16 cellular contexts compared by ENCODE assay signal in the genomic region with DNA sequence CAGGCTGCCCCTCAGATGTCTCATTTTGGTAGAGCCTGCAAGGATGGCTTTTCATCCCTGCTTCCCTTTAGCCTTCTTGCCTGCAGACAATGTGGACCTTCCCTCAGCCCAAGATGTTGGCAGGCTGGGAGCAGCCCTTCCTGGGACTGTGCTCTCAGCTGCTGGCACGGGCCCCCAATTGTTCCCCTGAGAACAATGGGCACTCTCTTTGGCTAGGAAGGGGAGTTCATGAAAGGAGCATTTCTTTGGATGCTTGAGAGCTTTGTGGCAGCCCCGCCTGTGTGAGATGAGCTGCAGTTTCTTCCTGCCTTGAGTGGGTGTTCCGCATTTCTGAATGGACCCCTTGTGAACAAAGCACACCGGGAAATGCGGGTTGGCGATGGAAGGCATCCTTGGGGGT. TPM values are rescaled to one million over a fixed set of nuclear protein-coding genes. Genes with fewer than 3 reads are reported as not detected.
DNase-seq lines count a peak whose midpoint lies in the region; ATAC-seq, FAIRE-seq and TF ChIP-seq lines count a peak whose summit lies in the region.
"Had no signal": no experiment of that assay in that cellular context is flagged by ENCODE, and none has a peak within 500 bp of the region (broad histone marks: within the 10 kb centered on the region; RNA-seq: fewer than 3 reads in every experiment).

No MANE protein-coding gene starts in this region.

- peaks cover 9 to 23% (median 16%) of the 10 kb centered on the region in 4 donors for H3K4me1 Mint-ChIP-seq in CD4-positive, CD25-positive, alpha-beta regulatory T cell
- peaks cover 16% of the 10 kb centered on the region for H3K4me1 Mint-ChIP-seq in T-helper 17 cell
- H3K4me1 Mint-ChIP-seq in osteocyte (ENCODE audit: unreplicated experiment): peaks cover 9% of the 10 kb centered on the region
- peaks cover 23 to 39% of the 10 kb centered on the region in 2 donors for H3K4me1 Mint-ChIP-seq in stimulated activated naive B cell treated with anti-CD40 and anti-IgM and Interleukin-4, amounts not matched to agents 10 μg/mL and 1 μg/mL and 100 μg/mL, for 72 hours

- no peak for ATAC-seq in CD4-positive, CD25-positive, alpha-beta regulatory T cell (ENCODE audit: low read depth in 2 of 2)
- ATAC-seq in T-helper 17 cell: no peak
- no peak for ATAC-seq in GM18873 (IDR thresholded peaks at IDR 0.05; ENCODE audit: low FRiP score, unreplicated experiment)
- ATAC-seq in stimulated activated naive B cell treated with anti-CD40 and anti-IgM and Interleukin-4, amounts not matched to agents 10 μg/mL and 1 μg/mL and 100 μg/mL, for 72 hours (replicated peaks): no peak
- ATAC-seq: foreskin keratinocyte had no signal

- no peak overlapping the region for H3K27ac ChIP-seq in CD4-positive, CD25-positive, alpha-beta regulatory T cell (ENCODE audit: insufficient read depth, low read length, poor library complexity, severe bottlenecking)
- H3K27ac ChIP-seq: ascending aorta, foreskin keratinocyte had no signal

- no peak for TF ChIP-seq POLR2A in GM12892 (IDR thresholded peaks at IDR 0.05; ENCODE audit: low read depth, low read length)

- H3K4me3 Mint-ChIP-seq in CD4-positive, CD25-positive, alpha-beta regulatory T cell: no peak overlapping the region
- no peak overlapping the region for H3K4me3 Mint-ChIP-seq in T-helper 17 cell
- H3K4me3 Mint-ChIP-seq in osteocyte (ENCODE audit: unreplicated experiment): no peak overlapping the region
- H3K4me3 Mint-ChIP-seq in stimulated activated naive B cell treated with anti-CD40 and anti-IgM and Interleukin-4, amounts not matched to agents 10 μg/mL and 1 μg/mL and 100 μg/mL, for 72 hours: no peak overlapping the region
- H3K4me3 Mint-ChIP-seq: T-helper 2 cell treated with Interferon-gamma antibody and Interleukin-4, amounts not matched to agents 5 μg/mL and 100 μg/mL, for 36 hours had no signal

- no peak overlapping the region for H3K4me3 ChIP-seq in CD4-positive, CD25-positive, alpha-beta regulatory T cell (ENCODE audit: low read depth, low read length)
- H3K4me3 ChIP-seq: ascending aorta had no signal

- H3K27me3 Mint-ChIP-seq in CD4-positive, CD25-positive, alpha-beta regulatory T cell: no peaks in the 10 kb centered on the region
- H3K27me3 Mint-ChIP-seq in T-helper 17 cell (no peaks in the 10 kb centered on the region), osteocyte (ENCODE audit: unreplicated experiment) (no peaks in the 10 kb centered on the region)
- no peaks in the 10 kb centered on the region for H3K27me3 Mint-ChIP-seq in stimulated activated naive B cell treated with anti-CD40 and anti-IgM and Interleukin-4, amounts not matched to agents 10 μg/mL and 1 μg/mL and 100 μg/mL, for 72 hours

- no peak for DNase-seq in CD4-positive, CD25-positive, alpha-beta regulatory T cell
- DNase-seq in T-helper 17 cell (no peak), hippocampal formation (lab: John Stamatoyannopoulos, UW) (peak; percentile 76 to 78), osteocyte (ENCODE audit: extremely low spot score, unreplicated experiment) (no peak), GM12892 (ENCODE audit: insufficient read length) (no peak), COLO668 (lab: John Stamatoyannopoulos, UW; ENCODE audit: unreplicated experiment) (no peak)
- no peak for DNase-seq in stimulated activated naive B cell treated with anti-CD40 and anti-IgM and Interleukin-4, amounts not matched to agents 10 μg/mL and 1 μg/mL and 100 μg/mL, for 72 hours
- DNase-seq: activated CD4-positive, alpha-beta T cell treated with anti-CD3 and anti-CD28 coated beads for 48 hours; foreskin keratinocyte; KBM-7; NCI-H1694 treated with DMSO at 0.1 percent for 48 hours; small intestine had no signal

- H3K36me3 ChIP-seq in CD4-positive, CD25-positive, alpha-beta regulatory T cell (ENCODE audit: control insufficient read depth, insufficient read depth, low read length): peaks cover 29% of the 10 kb centered on the region

- H3K9me3 ChIP-seq in CD4-positive, CD25-positive, alpha-beta regulatory T cell (ENCODE audit: control insufficient read depth in 2 of 2, low read length in 2 of 2): no peaks in the 10 kb centered on the region
- no peaks in the 10 kb centered on the region for H3K9me3 ChIP-seq in T-helper 17 cell (ENCODE audit: control insufficient read depth, low read length, poor library complexity, severe bottlenecking)
- H3K9me3 ChIP-seq: ascending aorta had no signal

- no peak for FAIRE-seq in GM12892 (lab: Jason Lieb, UNC)
- FAIRE-seq: small intestine had no signal

- peak overlapping the region in 2 of 3 donors; percentile 33 to 51 for H3K27ac Mint-ChIP-seq in CD4-positive, CD25-positive, alpha-beta regulatory T cell
- H3K27ac Mint-ChIP-seq in T-helper 17 cell (peak overlapping the region; percentile 74), osteocyte (ENCODE audit: unreplicated experiment) (peak overlapping the region; percentile 9)
- H3K27ac Mint-ChIP-seq in stimulated activated naive B cell treated with anti-CD40 and anti-IgM and Interleukin-4, amounts not matched to agents 10 μg/mL and 1 μg/mL and 100 μg/mL, for 72 hours: no peak overlapping the region
- H3K27ac Mint-ChIP-seq: activated T-helper 2 cell treated with anti-CD3 and anti-CD28 coated beads, Interferon-gamma antibody, Interleukin-2, Interleukin-4, amounts not matched to agents 10 μg/mL and 5 μg/mL and 100 μg/mL, durations not matched to agents 14 hours and 24 hours and 36 hours; T-helper 2 cell treated with Interferon-gamma antibody and Interleukin-4, amounts not matched to agents 5 μg/mL and 100 μg/mL, for 36 hours had no signal

- no peaks in the 10 kb centered on the region for H3K4me1 ChIP-seq in CD4-positive, CD25-positive, alpha-beta regulatory T cell (ENCODE audit: control insufficient read depth, insufficient read depth, low read length, poor library complexity, severe bottlenecking)

- H3K27me3 ChIP-seq in CD4-positive, CD25-positive, alpha-beta regulatory T cell (ENCODE audit: control insufficient read depth, insufficient read depth, low read length): no peaks in the 10 kb centered on the region
- H3K27me3 ChIP-seq: ascending aorta, foreskin keratinocyte had no signal

- peaks cover 24% of the 10 kb centered on the region for H3K36me3 Mint-ChIP-seq in CD4-positive, CD25-positive, alpha-beta regulatory T cell
- H3K36me3 Mint-ChIP-seq in T-helper 17 cell (ENCODE audit: low read depth) (peaks cover 4% of the 10 kb centered on the region), osteocyte (ENCODE audit: unreplicated experiment) (peaks cover 13% of the 10 kb centered on the region)
- peaks cover 31 to 65% of the 10 kb centered on the region in 2 donors for H3K36me3 Mint-ChIP-seq in stimulated activated naive B cell treated with anti-CD40 and anti-IgM and Interleukin-4, amounts not matched to agents 10 μg/mL and 1 μg/mL and 100 μg/mL, for 72 hours

- TF ChIP-seq CTCF in osteocyte (IDR thresholded peaks at IDR 0.05): no peak

- no peaks in the 10 kb centered on the region for H3K9me3 Mint-ChIP-seq in CD4-positive, CD25-positive, alpha-beta regulatory T cell
- H3K9me3 Mint-ChIP-seq in osteocyte (ENCODE audit: unreplicated experiment): no peaks in the 10 kb centered on the region
- H3K9me3 Mint-ChIP-seq in stimulated activated naive B cell treated with anti-CD40 and anti-IgM and Interleukin-4, amounts not matched to agents 10 μg/mL and 1 μg/mL and 100 μg/mL, for 72 hours: no peaks in the 10 kb centered on the region
- H3K9me3 Mint-ChIP-seq: activated T-helper 2 cell treated with anti-CD3 and anti-CD28 coated beads, Interferon-gamma antibody, Interleukin-2, Interleukin-4, amounts not matched to agents 10 μg/mL and 5 μg/mL and 100 μg/mL, durations not matched to agents 14 hours and 24 hours and 36 hours; T-helper 2 cell treated with Interferon-gamma antibody and Interleukin-4, amounts not matched to agents 5 μg/mL and 100 μg/mL, for 36 hours had no signal

RNA-seq across cellular contexts. Expression of a gene that starts 35.0 kb away (rescaled TPM):
- total RNA-seq in CD4-positive, CD25-positive, alpha-beta regulatory T cell: 0.12 TPM
- not detected for polyA plus RNA-seq in CD4-positive, CD25-positive, alpha-beta regulatory T cell
- total RNA-seq in T-helper 17 cell (under 1 TPM; 0.12 to 0.29 TPM), osteocyte (0.64 and 0.81 TPM in 2 replicates)
- polyA plus RNA-seq in GM12892 (2012; ENCODE audit: missing spikeins): 0.08 TPM

RNA-seq across cellular contexts. Expression of a gene that starts 49.2 kb away (rescaled TPM):
- total RNA-seq in CD4-positive, CD25-positive, alpha-beta regulatory T cell: 15.7 TPM
- 1 to 10 TPM; 3.2 to 7.0 (median 3.9) TPM for polyA plus RNA-seq in CD4-positive, CD25-positive, alpha-beta regulatory T cell
- 10 to 100 TPM; 18.0 to 18.9 TPM for total RNA-seq in T-helper 17 cell
- total RNA-seq in osteocyte: 136 and 143 TPM in 2 replicates
- polyA plus RNA-seq in GM12892 (2012; ENCODE audit: missing spikeins): 5.8 TPM

Comparison
In these comparisons a context has a peak if more than half of its experiments do, and no peak if none do; other contexts are left out.
1. DNase-seq: peak in hippocampal formation (2 of 2); none in CD4-positive, CD25-positive, alpha-beta regulatory T cell (0 of 3), T-helper 17 cell (0 of 3), osteocyte (single experiment), GM12892 (single experiment), stimulated activated naive B cell treated with anti-CD40 and anti-IgM and Interleukin-4, amounts not matched to agents 10 μg/mL and 1 μg/mL and 100 μg/mL, for 72 hours (single experiment) and COLO668 (single experiment).